ENCODE assay signal across 1 cellular context in the genomic region with DNA sequence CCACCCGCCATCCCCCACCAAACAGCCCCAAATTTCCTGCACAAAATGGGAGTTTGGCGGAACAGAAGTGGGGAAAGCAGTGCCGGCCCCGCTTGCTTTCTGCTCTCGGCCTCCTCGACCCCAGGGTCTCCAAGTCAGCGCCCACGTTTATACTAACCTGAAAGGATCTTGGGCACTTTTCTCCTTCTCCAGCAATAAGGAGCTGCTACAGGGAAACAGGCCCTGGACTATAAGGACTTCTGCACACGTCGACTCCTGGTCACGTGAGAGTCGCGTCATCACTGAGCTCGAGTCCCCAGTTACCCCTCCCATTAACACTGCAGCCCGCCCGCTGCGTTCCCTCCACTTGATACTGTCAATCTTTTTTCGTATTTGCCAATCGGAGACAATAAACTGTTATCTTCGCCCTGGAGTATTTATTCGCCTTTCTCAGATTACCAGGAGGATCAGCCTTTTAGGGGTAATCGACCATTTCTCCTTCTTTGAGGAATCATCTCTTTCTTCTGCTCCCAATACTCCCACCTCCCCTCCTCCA.
TF ChIP-seq lines count a peak whose summit lies in the region.

A gene with protein sequence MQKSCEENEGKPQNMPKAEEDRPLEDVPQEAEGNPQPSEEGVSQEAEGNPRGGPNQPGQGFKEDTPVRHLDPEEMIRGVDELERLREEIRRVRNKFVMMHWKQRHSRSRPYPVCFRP (minus strand): TSS at position 235 of the 535 bp plus-strand sequence. CDS start 1,176 bp downstream, outside the sequence.

TF ChIP-seq in HepG2, 621 proteins besides CTCF, POLR2A, EP300 and RAD21 (continued from another document):
- TF ChIP-seq, protein P1, sequence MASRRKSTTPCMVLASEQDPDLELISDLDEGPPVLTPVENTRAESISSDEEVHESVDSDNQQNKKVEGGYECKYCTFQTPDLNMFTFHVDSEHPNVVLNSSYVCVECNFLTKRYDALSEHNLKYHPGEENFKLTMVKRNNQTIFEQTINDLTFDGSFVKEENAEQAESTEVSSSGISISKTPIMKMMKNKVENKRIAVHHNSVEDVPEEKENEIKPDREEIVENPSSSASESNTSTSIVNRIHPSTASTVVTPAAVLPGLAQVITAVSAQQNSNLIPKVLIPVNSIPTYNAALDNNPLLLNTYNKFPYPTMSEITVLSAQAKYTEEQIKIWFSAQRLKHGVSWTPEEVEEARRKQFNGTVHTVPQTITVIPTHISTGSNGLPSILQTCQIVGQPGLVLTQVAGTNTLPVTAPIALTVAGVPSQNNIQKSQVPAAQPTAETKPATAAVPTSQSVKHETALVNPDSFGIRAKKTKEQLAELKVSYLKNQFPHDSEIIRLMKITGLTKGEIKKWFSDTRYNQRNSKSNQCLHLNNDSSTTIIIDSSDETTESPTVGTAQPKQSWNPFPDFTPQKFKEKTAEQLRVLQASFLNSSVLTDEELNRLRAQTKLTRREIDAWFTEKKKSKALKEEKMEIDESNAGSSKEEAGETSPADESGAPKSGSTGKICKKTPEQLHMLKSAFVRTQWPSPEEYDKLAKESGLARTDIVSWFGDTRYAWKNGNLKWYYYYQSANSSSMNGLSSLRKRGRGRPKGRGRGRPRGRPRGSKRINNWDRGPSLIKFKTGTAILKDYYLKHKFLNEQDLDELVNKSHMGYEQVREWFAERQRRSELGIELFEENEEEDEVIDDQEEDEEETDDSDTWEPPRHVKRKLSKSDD (CRISPR knock-in tag; IDR thresholded peaks at IDR 0.05; ENCODE audit: low read depth) = no peak
- TF ChIP-seq SMC3 (IDR thresholded peaks at IDR 0.05; ENCODE audit: low read length) (no peak), ZNF549 (CRISPR knock-in tag; IDR thresholded peaks at IDR 0.05) (no peak)
- TF ChIP-seq, protein P2, sequence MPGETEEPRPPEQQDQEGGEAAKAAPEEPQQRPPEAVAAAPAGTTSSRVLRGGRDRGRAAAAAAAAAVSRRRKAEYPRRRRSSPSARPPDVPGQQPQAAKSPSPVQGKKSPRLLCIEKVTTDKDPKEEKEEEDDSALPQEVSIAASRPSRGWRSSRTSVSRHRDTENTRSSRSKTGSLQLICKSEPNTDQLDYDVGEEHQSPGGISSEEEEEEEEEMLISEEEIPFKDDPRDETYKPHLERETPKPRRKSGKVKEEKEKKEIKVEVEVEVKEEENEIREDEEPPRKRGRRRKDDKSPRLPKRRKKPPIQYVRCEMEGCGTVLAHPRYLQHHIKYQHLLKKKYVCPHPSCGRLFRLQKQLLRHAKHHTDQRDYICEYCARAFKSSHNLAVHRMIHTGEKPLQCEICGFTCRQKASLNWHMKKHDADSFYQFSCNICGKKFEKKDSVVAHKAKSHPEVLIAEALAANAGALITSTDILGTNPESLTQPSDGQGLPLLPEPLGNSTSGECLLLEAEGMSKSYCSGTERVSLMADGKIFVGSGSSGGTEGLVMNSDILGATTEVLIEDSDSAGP (CRISPR knock-in tag; IDR thresholded peaks at IDR 0.05; ENCODE audit: borderline replicate concordance) = no peak
